8 cellular contexts compared by ENCODE assay signal in the genomic region with DNA sequence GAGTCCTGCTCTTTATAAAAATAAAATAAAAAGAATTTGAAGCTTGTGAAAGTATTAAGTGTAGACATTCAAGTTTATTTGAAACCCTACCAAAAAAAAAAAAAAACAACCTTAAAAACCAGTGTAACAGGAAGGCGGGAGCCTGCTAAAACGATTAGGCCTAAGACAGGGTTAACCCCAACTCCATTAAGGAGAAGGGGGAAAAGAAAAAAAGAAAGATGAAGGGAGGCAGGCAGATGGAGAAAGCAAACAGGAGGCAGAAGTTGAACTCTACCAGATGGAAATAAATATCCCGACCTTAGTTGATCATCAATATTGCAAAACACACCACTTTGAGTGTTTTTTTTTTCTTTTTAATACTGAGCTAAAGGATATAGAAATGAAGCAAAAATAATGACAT. TPM values are rescaled to one million over a fixed set of nuclear protein-coding genes. Genes with fewer than 3 reads are reported as not detected.
DNase-seq lines count a peak whose midpoint lies in the region; ATAC-seq and TF ChIP-seq lines count a peak whose summit lies in the region.

No MANE protein-coding gene starts in this region.

- ATAC-seq in heart right ventricle = no peak
- no peak for ATAC-seq in left ventricle myocardium superior
- ATAC-seq in lower lobe of right lung = no peak
- ATAC-seq in GM21619 (IDR thresholded peaks at IDR 0.05; ENCODE audit: unreplicated experiment) = no peak

- TF ChIP-seq POLR2A in vagina (IDR thresholded peaks at IDR 0.05) = no peak
- TF ChIP-seq POLR2A in adrenal gland (IDR thresholded peaks at IDR 0.05) = no peak

- H3K4me3 ChIP-seq in heart right ventricle = peak overlapping the region; percentile 66 to 95 (median 83)
- peak overlapping the region; percentile 89 to 94 for H3K4me3 ChIP-seq in ascending aorta
- H3K4me3 ChIP-seq in lower lobe of right lung = peak overlapping the region; percentile 87
- peak overlapping the region; percentile 74 to 94 for H3K4me3 ChIP-seq in vagina
- peak overlapping the region in 2 of 4 donors; percentile 75 to 100 for H3K4me3 ChIP-seq in adrenal gland

- peak overlapping the region; percentile 83 to 98 (median 90) for H3K27ac ChIP-seq in heart right ventricle
- H3K27ac ChIP-seq in ascending aorta = peak overlapping the region; percentile 87 to 90
- H3K27ac ChIP-seq in lower lobe of right lung = peak overlapping the region; percentile 99
- H3K27ac ChIP-seq in vagina = peak overlapping the region; percentile 97
- peak overlapping the region in 2 of 5 donors; percentile 80 to 90 for H3K27ac ChIP-seq in adrenal gland

- DNase-seq in heart right ventricle (no peak), left ventricle myocardium superior (no peak), ascending aorta (ENCODE audit: low spot score in 2 of 2) (no peak), lower lobe of right lung (no peak), vagina (ENCODE audit: extremely low spot score in 2 of 2) (no peak), adrenal gland (no peak)
- DNase-seq in stimulated activated CD4-positive, alpha-beta T cell treated with anti-CD3 and anti-CD28 coated beads, Interleukin-4, amount 100 ng/mL, for 4 hours = no peak

- peaks cover 0 to 30% (median 5%) of the 10 kb centered on the region in 9 donors for H3K36me3 ChIP-seq in heart right ventricle
- peaks cover 0 to 20% of the 10 kb centered on the region in 2 donors for H3K36me3 ChIP-seq in ascending aorta
- H3K36me3 ChIP-seq in lower lobe of right lung = peaks cover 21% of the 10 kb centered on the region
- peaks cover 0 to 28% of the 10 kb centered on the region in 2 donors for H3K36me3 ChIP-seq in vagina
- peaks cover 0 to 21% of the 10 kb centered on the region in 2 donors for H3K36me3 ChIP-seq in adrenal gland (replicated peaks in 1 of 2)

- no peak for TF ChIP-seq CTCF in heart right ventricle (IDR thresholded peaks at IDR 0.05)
- no peak for TF ChIP-seq CTCF in ascending aorta (IDR thresholded peaks at IDR 0.05)
- no peak for TF ChIP-seq CTCF in lower lobe of right lung (IDR thresholded peaks at IDR 0.05)
- no peak for TF ChIP-seq CTCF in vagina (IDR thresholded peaks at IDR 0.05)
- TF ChIP-seq CTCF in adrenal gland (IDR thresholded peaks at IDR 0.05) = no peak

- H3K27me3 ChIP-seq in heart right ventricle (no peaks in the 10 kb centered on the region), ascending aorta (no peaks in the 10 kb centered on the region), lower lobe of right lung (ENCODE audit: low read depth) (no peaks in the 10 kb centered on the region), vagina (no peaks in the 10 kb centered on the region), adrenal gland (no peaks in the 10 kb centered on the region)

- H3K4me1 ChIP-seq in heart right ventricle (peaks cover 0 to 31% (median 8%) of the 10 kb centered on the region in 9 donors), ascending aorta (no peaks in the 10 kb centered on the region), lower lobe of right lung (no peaks in the 10 kb centered on the region), vagina (no peaks in the 10 kb centered on the region), adrenal gland (replicated peaks in 1 of 2) (peaks cover 0 to 19% of the 10 kb centered on the region in 2 donors)

- H3K9me3 ChIP-seq in heart right ventricle (no peaks in the 10 kb centered on the region), ascending aorta (no peaks in the 10 kb centered on the region), lower lobe of right lung (no peaks in the 10 kb centered on the region), vagina (no peaks in the 10 kb centered on the region), adrenal gland (replicated peaks in 1 of 3) (no peaks in the 10 kb centered on the region)

- WGBS in heart right ventricle, 2 donors = 17 to 26% methylated on average over 3 of the region's 3 CpGs
- WGBS in adrenal gland, 4 donors = 34 to 45% (median 40%) methylated on average over 3 of the region's 3 CpGs

- intact Hi-C loops in heart right ventricle (cut with DNase I) = loop anchor here (2.0 to 10.0 kb wide), 20 partner anchors 80 to 762 kb away; no protein-coding TSS in a partner anchor
- intact Hi-C loops in left ventricle myocardium superior (cut with micrococcal nuclease) = loop anchor here (10.0 kb wide), 2 partner anchors 98 to 562 kb away; no protein-coding TSS in a partner anchor
- intact Hi-C loops in ascending aorta (cut with DNase I) = loop anchor here (2.0 to 5.0 kb wide), 4 partner anchors 290 to 780 kb away; a partner anchor contains a TSS
- intact Hi-C loops in lower lobe of right lung (cut with DNase I) = no loop called here
- intact Hi-C loops in vagina (cut with DNase I) = loop anchor here (5.0 to 10.0 kb wide), 3 partner anchors 95 to 418 kb away; no protein-coding TSS in a partner anchor
- intact Hi-C loops in adrenal gland (cut with DNase I) = loop anchor here in 1 of 2 donors (5.0 to 10.0 kb wide), 4 partner anchors 332 to 762 kb away; no protein-coding TSS in a partner anchor

RNA-seq across cellular contexts. Expression of a gene that starts 1.2 kb away (rescaled TPM):
- total RNA-seq in heart right ventricle = 100 to 1,000 TPM in 2 of 10 donors, 10 to 100 TPM in 8; 54.4 to 127 (median 71.3) TPM
- 10 to 100 TPM; 20.0 to 33.4 TPM for polyA plus RNA-seq in heart right ventricle
- total RNA-seq in left ventricle myocardium superior = 74.6 TPM
- total RNA-seq in ascending aorta = 17.3 TPM
- total RNA-seq in lower lobe of right lung = 159 TPM
- 73.7 TPM for total RNA-seq in vagina
- 100 to 1,000 TPM in 3 of 8 donors, 10 to 100 TPM in 5; 26.3 to 388 (median 74.9) TPM for total RNA-seq in adrenal gland
- polyA plus RNA-seq in adrenal gland = 10 to 100 TPM; 34.8 to 73.5 (median 55.2) TPM
